ENCODE assay signal across 17 cellular contexts in genomic region chr4:143768007-143768591, GRCh38.
A peak's percentile ranks its signal among the peaks of the same experiment; 100 is the strongest.
DNase-seq lines count a peak whose midpoint lies in the region; ATAC-seq, FAIRE-seq and TF ChIP-seq lines count a peak whose summit lies in the region.
"Had no signal": no experiment of that assay in that cellular context is flagged by ENCODE, and none has a peak within 500 bp of the region (broad histone marks: within the 10 kb centered on the region; RNA-seq: fewer than 3 reads in every experiment).

No MANE protein-coding gene starts in this region.

- H3K27me3 ChIP-seq in body of pancreas (no peaks in the 10 kb centered on the region), lung (ENCODE audit: control insufficient read depth, insufficient read depth) (no peaks in the 10 kb centered on the region), endodermal cell (ENCODE audit: control insufficient read depth, insufficient read depth, low read length, poor library complexity, severe bottlenecking) (peaks cover 5% of the 10 kb centered on the region)
- H3K27me3 ChIP-seq: esophagus muscularis mucosa had no signal

- ATAC-seq in body of pancreas = peak; percentile 15
- ATAC-seq in lung (ENCODE audit: insufficient read depth, low FRiP score) = peak; percentile 66
- no peak for ATAC-seq in stimulated activated naive CD8-positive, alpha-beta T cell treated with anti-CD3 and anti-CD28 coated beads, Interleukin-15, Interleukin-2, amounts not matched to agents 100 U/mL and 50 U/mL, for 24 hours
- ATAC-seq: activated CD4-positive, alpha-beta T cell treated with anti-CD3 and anti-CD28 coated beads for 36 hours; stimulated activated naive CD8-positive, alpha-beta T cell treated with anti-CD3 and anti-CD28 coated beads, Interleukin-15, amount 100 ng/mL, for 72 hours had no signal

- H3K9ac ChIP-seq in endodermal cell (ENCODE audit: extremely low read depth, low read length, poor library complexity, severe bottlenecking) = no peak overlapping the region

- H3K36me3 Mint-ChIP-seq in HFFc6 (ENCODE audit: low read depth) (no peaks in the 10 kb centered on the region), endodermal cell (ENCODE audit: low read depth) (no peaks in the 10 kb centered on the region)

- H3K9me3 Mint-ChIP-seq in HFFc6 = no peaks in the 10 kb centered on the region; the same call in 1 of the 2 replicates
- no peaks in the 10 kb centered on the region for H3K9me3 Mint-ChIP-seq in endodermal cell
- H3K9me3 Mint-ChIP-seq: stimulated activated naive CD8-positive, alpha-beta T cell treated with anti-CD3 and anti-CD28 coated beads, Interleukin-15, amount 100 ng/mL, for 72 hours had no signal

- H3K9me3 ChIP-seq in body of pancreas (no peaks in the 10 kb centered on the region), lung (ENCODE audit: control insufficient read depth in 2 of 2, insufficient read depth in 1 of 2, low read length in 1 of 2) (peaks cover 0 to 2% of the 10 kb centered on the region in 2 donors), endodermal cell (ENCODE audit: control insufficient read depth, low read length) (peaks cover 3% of the 10 kb centered on the region)

- H3K4me3 ChIP-seq in body of pancreas (no peak overlapping the region), lung (no peak overlapping the region), endodermal cell (ENCODE audit: low read length) (no peak overlapping the region)
- H3K4me3 ChIP-seq: esophagus muscularis mucosa, smooth muscle cell had no signal

- intact Hi-C loops in body of pancreas (cut with DNase I) = no loop called here

- H3K4me3 Mint-ChIP-seq in HFFc6 (no peak overlapping the region), endodermal cell (no peak overlapping the region)
- H3K4me3 Mint-ChIP-seq: activated CD4-positive, alpha-beta T cell treated with anti-CD3 and anti-CD28 coated beads for 36 hours; stimulated activated naive CD8-positive, alpha-beta T cell treated with anti-CD3 and anti-CD28 coated beads, Interleukin-15, amount 100 ng/mL, for 72 hours had no signal

- no peak for TF ChIP-seq CTCF in HFFc6 (IDR thresholded peaks at IDR 0.05)
- TF ChIP-seq CTCF in body of pancreas (IDR thresholded peaks at IDR 0.05) = no peak
- TF ChIP-seq CTCF in lung (IDR thresholded peaks at IDR 0.05; ENCODE audit: control extremely low read depth, extremely low read depth) = no peak
- no peak for TF ChIP-seq CTCF in endodermal cell (conservative IDR thresholded peaks at IDR 0.05)

- DNase-seq in AG08395 (ENCODE audit: low spot score) = peak; percentile 12
- peak; percentile 34 for DNase-seq in HFFc6
- no peak for DNase-seq in body of pancreas
- DNase-seq in lung (ENCODE audit: low spot score) = no peak
- DNase-seq in GM19239 (ENCODE audit: insufficient read length, low spot score) = no peak
- no peak for DNase-seq in stimulated activated naive CD8-positive, alpha-beta T cell treated with anti-CD3 and anti-CD28 coated beads, Interleukin-15, Interleukin-2, amounts not matched to agents 100 U/mL and 50 U/mL, for 24 hours
- DNase-seq in endodermal cell = no peak
- no peak for DNase-seq in CD1c-positive myeloid dendritic cell (ENCODE audit: extremely low spot score)
- DNase-seq: activated CD4-positive, alpha-beta T cell treated with anti-CD3 and anti-CD28 coated beads for 36 hours; DMS53; NCI-H1930; NCI-H69; RPMI8226; stimulated activated naive CD8-positive, alpha-beta T cell treated with anti-CD3 and anti-CD28 coated beads, Interleukin-15, amount 100 ng/mL, for 72 hours had no signal

- H3K27ac Mint-ChIP-seq in HFFc6 = peak overlapping the region; percentile 1; the same call in 1 of the 2 replicates
- H3K27ac Mint-ChIP-seq in endodermal cell = no peak overlapping the region
- H3K27ac Mint-ChIP-seq: activated CD4-positive, alpha-beta T cell treated with anti-CD3 and anti-CD28 coated beads for 36 hours; stimulated activated naive CD8-positive, alpha-beta T cell treated with anti-CD3 and anti-CD28 coated beads, Interleukin-15, amount 100 ng/mL, for 72 hours had no signal

- no peaks in the 10 kb centered on the region for H3K4me1 Mint-ChIP-seq in HFFc6 (ENCODE audit: low read depth)
- peaks cover 3% of the 10 kb centered on the region for H3K4me1 Mint-ChIP-seq in endodermal cell
- H3K4me1 Mint-ChIP-seq: activated CD4-positive, alpha-beta T cell treated with anti-CD3 and anti-CD28 coated beads for 36 hours; stimulated activated naive CD8-positive, alpha-beta T cell treated with anti-CD3 and anti-CD28 coated beads, Interleukin-15, amount 100 ng/mL, for 72 hours had no signal

- no peak for FAIRE-seq in GM19239 (lab: Jason Lieb, UNC)
- FAIRE-seq: colon had no signal

- H3K4me1 ChIP-seq in body of pancreas (no peaks in the 10 kb centered on the region), lung (ENCODE audit: control insufficient read depth in 2 of 2, insufficient read depth in 2 of 2, low read length in 2 of 2) (no peaks in the 10 kb centered on the region), endodermal cell (ENCODE audit: control insufficient read depth, insufficient read depth, low read length) (no peaks in the 10 kb centered on the region)
- H3K4me1 ChIP-seq: esophagus muscularis mucosa had no signal

- no peak for TF ChIP-seq POLR2A in body of pancreas (IDR thresholded peaks at IDR 0.05)

- H3K27ac ChIP-seq in body of pancreas (no peak overlapping the region), lung (ENCODE audit: low read depth in 1 of 2, low read length in 1 of 2) (no peak overlapping the region), endodermal cell (ENCODE audit: low read depth, low read length) (no peak overlapping the region)
- H3K27ac ChIP-seq: esophagus muscularis mucosa had no signal

- 65 to 80% methylated on average over 5 of the region's 5 CpGs for WGBS in body of pancreas, 2 donors
- WGBS in lung, 2 donors = 49 to 80% methylated on average over 5 of the region's 5 CpGs
- 93 to 100% methylated on average over 1 to 5 of the region's 5 CpGs for WGBS in endodermal cell (ENCODE audit: insufficient coverage in 1 of 2, insufficient read length in 1 of 2), 2 experiments

- H3K36me3 ChIP-seq in body of pancreas (replicated peaks in 1 of 2; ENCODE audit: insufficient read depth in 1 of 2, low read depth in 2 of 2) (no peaks in the 10 kb centered on the region), lung (ENCODE audit: control insufficient read depth in 2 of 2, insufficient read depth in 2 of 2, low read length in 2 of 2) (no peaks in the 10 kb centered on the region), endodermal cell (ENCODE audit: control insufficient read depth, insufficient read depth, low read length) (no peaks in the 10 kb centered on the region)
- H3K36me3 ChIP-seq: esophagus muscularis mucosa had no signal

- H3K27me3 Mint-ChIP-seq in HFFc6 (ENCODE audit: insufficient read depth) (no peaks in the 10 kb centered on the region), endodermal cell (ENCODE audit: insufficient read depth) (peaks cover 11% of the 10 kb centered on the region)
- H3K27me3 Mint-ChIP-seq: stimulated activated naive CD8-positive, alpha-beta T cell treated with anti-CD3 and anti-CD28 coated beads, Interleukin-15, amount 100 ng/mL, for 72 hours had no signal

Comparison
In these comparisons a context has a peak if more than half of its experiments do, and no peak if none do; other contexts are left out.
1. DNase-seq: peak in AG08395 (single experiment) and HFFc6 (single experiment); none in body of pancreas (0 of 4), lung (single experiment), GM19239 (single experiment), stimulated activated naive CD8-positive, alpha-beta T cell treated with anti-CD3 and anti-CD28 coated beads, Interleukin-15, Interleukin-2, amounts not matched to agents 100 U/mL and 50 U/mL, for 24 hours (single experiment), endodermal cell (single experiment) and CD1c-positive myeloid dendritic cell (single experiment).